9 cellular contexts compared by ENCODE assay signal in genomic region chr9:94156549-94157407, GRCh38.
DNase-seq lines count a peak whose midpoint lies in the region; ATAC-seq, FAIRE-seq and TF ChIP-seq lines count a peak whose summit lies in the region.
"Had no signal": no experiment of that assay in that cellular context is flagged by ENCODE, and none has a peak within 500 bp of the region (broad histone marks: within the 10 kb centered on the region; RNA-seq: fewer than 3 reads in every experiment).

No MANE protein-coding gene starts in this region.

- intact Hi-C loops in Caco-2 (cut with micrococcal nuclease; ENCODE audit: unreplicated experiment), result no loop called here

- no peaks in the 10 kb centered on the region for H3K36me3 ChIP-seq in astrocyte (ENCODE audit: insufficient read depth, low read length)
- H3K36me3 ChIP-seq in keratinocyte (ENCODE audit: control insufficient read depth in 2 of 2, extremely low read depth in 1 of 2, insufficient read depth in 2 of 2, low read length in 2 of 2), result no peaks in the 10 kb centered on the region
- no peaks in the 10 kb centered on the region for H3K36me3 ChIP-seq in thoracic aorta
- no peaks in the 10 kb centered on the region for H3K36me3 ChIP-seq in Caco-2 (ENCODE audit: control insufficient read depth, insufficient read depth, low read length)
- H3K36me3 ChIP-seq in MM.1S (replicated peaks; ENCODE audit: insufficient read depth, low read length), result no peaks in the 10 kb centered on the region

- no peaks in the 10 kb centered on the region for H3K9me1 ChIP-seq in keratinocyte (ENCODE audit: control insufficient read depth, extremely low read depth, insufficient read depth, low read length)

- H3K27ac ChIP-seq in astrocyte (ENCODE audit: low read depth, low read length), result peak overlapping the region; percentile 39
- no peak overlapping the region for H3K27ac ChIP-seq in keratinocyte (ENCODE audit: control insufficient read depth, insufficient read depth, low read length)
- peak overlapping the region; percentile 86 to 87 for H3K27ac ChIP-seq in thoracic aorta
- no peak overlapping the region for H3K27ac ChIP-seq in MM.1S (ENCODE audit: low read length)
- H3K27ac ChIP-seq: 22Rv1 had no signal

- H3K36me3 Mint-ChIP-seq in astrocyte (ENCODE audit: low read depth, unreplicated experiment) (no peaks in the 10 kb centered on the region), Caco-2 (ENCODE audit: insufficient read depth, unreplicated experiment) (no peaks in the 10 kb centered on the region)

- H3K27me3 ChIP-seq in astrocyte (ENCODE audit: insufficient read depth, low read length), result no peaks in the 10 kb centered on the region
- H3K27me3 ChIP-seq in keratinocyte (ENCODE audit: control insufficient read depth, extremely low read depth, insufficient read depth, low read length), result no peaks in the 10 kb centered on the region
- no peaks in the 10 kb centered on the region for H3K27me3 ChIP-seq in thoracic aorta (replicated peaks; ENCODE audit: insufficient read depth)
- no peaks in the 10 kb centered on the region for H3K27me3 ChIP-seq in Caco-2 (replicated peaks; ENCODE audit: control insufficient read depth, insufficient read depth, low read length)
- H3K27me3 ChIP-seq in MM.1S (replicated peaks; ENCODE audit: insufficient read depth, low read length), result no peaks in the 10 kb centered on the region

- H3K9me3 Mint-ChIP-seq in astrocyte (ENCODE audit: unreplicated experiment), result peaks cover 4% of the 10 kb centered on the region
- no peaks in the 10 kb centered on the region for H3K9me3 Mint-ChIP-seq in Caco-2 (ENCODE audit: unreplicated experiment)

- H3K9me3 ChIP-seq in astrocyte (ENCODE audit: insufficient read depth, low read depth, low read length) (no peaks in the 10 kb centered on the region), keratinocyte (ENCODE audit: control insufficient read depth, low read depth, low read length) (no peaks in the 10 kb centered on the region), thoracic aorta (no peaks in the 10 kb centered on the region), Caco-2 (no peaks in the 10 kb centered on the region), MM.1S (replicated peaks; ENCODE audit: insufficient read depth, low read length) (no peaks in the 10 kb centered on the region)

- no peaks in the 10 kb centered on the region for H3K79me2 ChIP-seq in astrocyte (ENCODE audit: insufficient read depth, low read length)
- no peaks in the 10 kb centered on the region for H3K79me2 ChIP-seq in keratinocyte (ENCODE audit: control insufficient read depth, insufficient read depth, low read length)
- H3K79me2 ChIP-seq in MM.1S (ENCODE audit: low read length), result no peaks in the 10 kb centered on the region

- H3F3A ChIP-seq in MM.1S (ENCODE audit: insufficient read depth, low read length), result no peaks in the 10 kb centered on the region

- H3K27ac Mint-ChIP-seq in astrocyte (ENCODE audit: unreplicated experiment), result no peak overlapping the region
- no peak overlapping the region for H3K27ac Mint-ChIP-seq in Caco-2 (ENCODE audit: unreplicated experiment)

- H3K4me3 ChIP-seq in astrocyte (ENCODE audit: insufficient read depth, low read depth, low read length) (no peak overlapping the region), keratinocyte (ENCODE audit: control insufficient read depth in 2 of 3, extremely low read depth in 1 of 3, insufficient read depth in 2 of 3, low read depth in 1 of 3, low read length in 3 of 3) (no peak overlapping the region), thoracic aorta (peak overlapping the region; percentile 17), Caco-2 (ENCODE audit: low read depth, low read length) (no peak overlapping the region), MM.1S (ENCODE audit: low read length) (no peak overlapping the region)

- peak; percentile 42 for DNase-seq in DMS79 treated with DMSO at 0.1 percent for 48 hours (lab: John Stamatoyannopoulos, UW)
- no peak for DNase-seq in DMS79 (lab: John Stamatoyannopoulos, UW)
- peak; percentile 71 for DNase-seq in astrocyte (ENCODE audit: low read depth)
- DNase-seq in keratinocyte (ENCODE audit: low read depth, low spot score), result no peak
- peak; percentile 52 for DNase-seq in thoracic aorta (ENCODE audit: low spot score)
- no peak for DNase-seq in Caco-2
- DNase-seq in MM.1S, result no peak

- H3K9ac ChIP-seq in astrocyte (ENCODE audit: low read length) (peak overlapping the region; percentile 7), keratinocyte (ENCODE audit: control insufficient read depth, extremely low read depth, insufficient read depth, low read length) (no peak overlapping the region), MM.1S (ENCODE audit: low read length) (no peak overlapping the region)

- no peaks in the 10 kb centered on the region for H3K9me2 ChIP-seq in MM.1S (replicated peaks; ENCODE audit: insufficient read depth, low read length)

- H3K27me3 Mint-ChIP-seq in astrocyte (ENCODE audit: low read depth, unreplicated experiment) (no peaks in the 10 kb centered on the region), Caco-2 (ENCODE audit: insufficient read depth, unreplicated experiment) (no peaks in the 10 kb centered on the region)

- H2AFZ ChIP-seq in astrocyte (ENCODE audit: low read depth, low read length) (peak overlapping the region; percentile 66), keratinocyte (ENCODE audit: control insufficient read depth, low read length) (peak overlapping the region; percentile 0), MM.1S (ENCODE audit: low read length) (no peak overlapping the region)

- H4K20me1 ChIP-seq in astrocyte (ENCODE audit: insufficient read depth, low read length), result no peaks in the 10 kb centered on the region
- H4K20me1 ChIP-seq in keratinocyte (ENCODE audit: control insufficient read depth, extremely low read depth, insufficient read depth, low read length), result no peaks in the 10 kb centered on the region
- H4K20me1 ChIP-seq in MM.1S (ENCODE audit: insufficient read depth, low read length), result no peaks in the 10 kb centered on the region

- H3K4me3 Mint-ChIP-seq in astrocyte (ENCODE audit: unreplicated experiment) (no peak overlapping the region), Caco-2 (ENCODE audit: unreplicated experiment) (no peak overlapping the region)

- dilution Hi-C loops in keratinocyte (cut with MboI; ENCODE audit: extremely low pct_ligation_motif_present, low sequenced_read_pairs), result no loop called here

- FAIRE-seq in astrocyte (lab: Jason Lieb, UNC) (no peak), keratinocyte (lab: Jason Lieb, UNC) (peak; percentile 87)

- BruUV-seq in Caco-2 (replicated peaks; lab: Mats Ljungman, UMichigan), result no TSS peak

- POLR2A ChIA-PET in Caco-2 (lab: Charles Lee), result interaction anchor here (0.5 kb wide), 1 partner anchor 10 kb away, joined by 6 read pairs; no protein-coding TSS in a partner anchor

- TF ChIP-seq CTCF in astrocyte (IDR thresholded peaks at IDR 0.05; ENCODE audit: insufficient read depth, low read depth, low read length) (no peak), keratinocyte (optimal IDR thresholded peaks at IDR 0.05 in 1 of 3, IDR thresholded peaks at IDR 0.05 in 1 of 3, conservative IDR thresholded peaks at IDR 0.05 in 1 of 3; ENCODE audit: extremely low read depth in 1 of 3, insufficient read depth in 2 of 3, low read length in 3 of 3) (no peak), thoracic aorta (IDR thresholded peaks at IDR 0.05) (no peak), Caco-2 (IDR thresholded peaks at IDR 0.05; ENCODE audit: insufficient read depth in 1 of 2, low read depth in 1 of 2, low read length in 1 of 2, severe bottlenecking in 1 of 2, unreplicated experiment in 1 of 2) (no peak), MM.1S (IDR thresholded peaks at IDR 0.05; ENCODE audit: low read length) (no peak)

- CTCF ChIA-PET in Caco-2 (lab: Charles Lee), result interaction anchor here (0.6 kb wide), 1 partner anchor 18 kb away, joined by 3 read pairs; no protein-coding TSS in a partner anchor

- H3K4me1 ChIP-seq in astrocyte (ENCODE audit: insufficient read depth, low read length) (peaks cover 14% of the 10 kb centered on the region), keratinocyte (ENCODE audit: control insufficient read depth, extremely low read depth, insufficient read depth, low read length) (peaks cover 8% of the 10 kb centered on the region), thoracic aorta (ENCODE audit: control insufficient read depth in 1 of 2, low read depth in 2 of 2) (peaks cover 18 to 37% of the 10 kb centered on the region in 2 donors), Caco-2 (no peaks in the 10 kb centered on the region), MM.1S (ENCODE audit: low read length) (peaks cover 10% of the 10 kb centered on the region; the same call in 1 of the 2 replicates)

- H3K4me1 Mint-ChIP-seq in astrocyte (ENCODE audit: low read depth, unreplicated experiment) (peaks cover 9% of the 10 kb centered on the region), Caco-2 (ENCODE audit: low read depth, unreplicated experiment) (no peaks in the 10 kb centered on the region)

- no peak for ATAC-seq in thoracic aorta (ENCODE audit: insufficient number of reproducible peaks, low FRiP score, low read depth)
- no peak for ATAC-seq in HG02981 (IDR thresholded peaks at IDR 0.05; ENCODE audit: unreplicated experiment)

- H3K4me2 ChIP-seq in astrocyte (ENCODE audit: low read length), result peak overlapping the region; percentile 35
- peak overlapping the region; percentile 33 for H3K4me2 ChIP-seq in keratinocyte (ENCODE audit: control insufficient read depth, extremely low read depth, insufficient read depth, low read depth, low read length)
- H3K4me2 ChIP-seq in MM.1S (ENCODE audit: low read depth, low read length), result no peak overlapping the region

Comparison
In these comparisons a context has a peak if more than half of its experiments do, and no peak if none do; other contexts are left out.
1. DNase-seq: peak in DMS79 treated with DMSO at 0.1 percent for 48 hours (single experiment), astrocyte (single experiment) and thoracic aorta (single experiment); none in DMS79 (single experiment), keratinocyte (single experiment), Caco-2 (0 of 2) and MM.1S (single experiment).
2. H3K27ac ChIP-seq: peak in astrocyte (single experiment) and thoracic aorta (2 of 2); none in keratinocyte (single experiment) and MM.1S (single experiment).